In the genomic region with DNA sequence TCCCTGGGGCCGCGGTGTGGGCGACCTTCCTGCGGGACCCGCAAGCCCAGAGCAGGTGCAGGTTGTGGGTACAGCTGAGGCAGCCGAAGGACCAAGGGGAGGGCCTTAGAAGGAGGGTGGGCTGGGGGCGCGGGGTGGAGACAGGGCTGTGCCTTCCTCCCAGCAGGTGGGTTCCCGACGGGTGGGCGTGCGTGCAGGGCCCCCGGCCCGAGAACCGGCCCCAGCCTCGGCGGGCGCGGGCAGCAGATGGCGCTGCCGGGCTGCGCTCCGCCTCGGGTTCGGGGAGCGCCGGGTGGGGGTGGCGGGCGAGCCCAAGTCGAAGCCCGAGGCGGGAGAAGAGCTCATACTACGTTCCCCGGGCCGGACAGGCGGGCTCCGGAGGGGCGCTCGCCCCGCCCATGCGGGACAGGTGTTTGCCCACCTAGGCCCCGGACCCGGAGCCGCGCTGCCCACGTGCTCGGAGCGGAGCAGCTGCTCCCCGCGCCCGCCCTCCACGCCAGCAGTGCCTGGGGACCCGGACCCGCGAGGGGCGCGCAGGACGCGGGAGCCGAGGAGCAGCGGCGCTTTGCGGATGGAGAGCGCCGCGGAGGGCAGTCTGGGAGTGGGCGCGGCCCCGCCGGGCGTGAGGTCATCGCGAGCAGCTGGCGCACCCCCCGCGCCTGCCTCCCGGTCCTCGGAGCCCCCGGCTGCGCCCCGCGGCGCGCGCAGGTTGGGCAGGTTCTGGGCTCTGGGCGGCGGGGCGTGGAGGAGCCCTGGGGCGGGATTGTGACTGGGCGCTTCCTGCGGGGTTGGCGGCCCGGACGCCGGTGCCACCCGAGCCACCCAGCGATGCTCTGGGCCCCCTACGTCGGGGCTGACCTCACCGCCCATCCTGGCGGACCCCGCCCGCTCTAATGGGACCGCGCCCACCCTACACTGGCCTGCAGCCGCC, we compare ENCODE assay signal across 1 cellular context.
TF ChIP-seq lines count a peak whose summit lies in the region.

No MANE protein-coding gene starts in this region.

TF ChIP-seq in endothelial cell of umbilical vein, 7 proteins besides CTCF, POLR2A, EP300 and RAD21:
- TF ChIP-seq JUN (IDR thresholded peaks at IDR 0.05; ENCODE audit: borderline replicate concordance, insufficient read depth, insufficient read length, low read depth) = no peak
- TF ChIP-seq FOS (IDR thresholded peaks at IDR 0.05; ENCODE audit: borderline replicate concordance, insufficient read depth, low read length) = no peak
- TF ChIP-seq, protein P1, sequence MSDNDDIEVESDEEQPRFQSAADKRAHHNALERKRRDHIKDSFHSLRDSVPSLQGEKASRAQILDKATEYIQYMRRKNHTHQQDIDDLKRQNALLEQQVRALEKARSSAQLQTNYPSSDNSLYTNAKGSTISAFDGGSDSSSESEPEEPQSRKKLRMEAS (IDR thresholded peaks at IDR 0.05; ENCODE audit: insufficient read depth, insufficient read length) = no peak
- no peak for TF ChIP-seq MYC (IDR thresholded peaks at IDR 0.05; ENCODE audit: low read depth, low read length)
- TF ChIP-seq POLR2AphosphoS5 (IDR thresholded peaks at IDR 0.05; ENCODE audit: insufficient read depth, low read depth, low read length) = no peak
- no peak for TF ChIP-seq GATA2 (IDR thresholded peaks at IDR 0.05; ENCODE audit: insufficient read depth, insufficient read length, low read depth, low read length)
- TF ChIP-seq EZH2 (IDR thresholded peaks at IDR 0.05; ENCODE audit: borderline replicate concordance, low read depth, low read length, severe bottlenecking) = no peak
TF ChIP-seq in endothelial cell of umbilical vein: peak in this region for 0.
